Comparison of ENCODE assay signal across 16 cellular contexts in genomic region chr18:54023471-54023870, GRCh38.
DNase-seq lines count a peak whose midpoint lies in the region; ATAC-seq, FAIRE-seq and TF ChIP-seq lines count a peak whose summit lies in the region.
"Had no signal": no experiment of that assay in that cellular context is flagged by ENCODE, and none has a peak within 500 bp of the region (broad histone marks: within the 10 kb centered on the region; RNA-seq: fewer than 3 reads in every experiment).

No MANE protein-coding gene starts in this region.

- H3K36me3 Mint-ChIP-seq in CD4-positive, alpha-beta T cell (ENCODE audit: low read depth) = no peaks in the 10 kb centered on the region
- H3K36me3 Mint-ChIP-seq in endodermal cell (ENCODE audit: low read depth) = no peaks in the 10 kb centered on the region
- H3K36me3 Mint-ChIP-seq: CD4-positive, alpha-beta memory T cell had no signal

- H3K27me3 Mint-ChIP-seq in CD4-positive, alpha-beta T cell = peaks cover 5% of the 10 kb centered on the region
- no peaks in the 10 kb centered on the region for H3K27me3 Mint-ChIP-seq in endodermal cell (ENCODE audit: insufficient read depth)

- ATAC-seq in GM12878 (peak; percentile 23; the same call in 1 of the 3 replicates), mucosa of descending colon (peak; percentile 42)
- no peak for ATAC-seq in CD4-positive, alpha-beta T cell (ENCODE audit: poor library complexity)
- ATAC-seq: gastrocnemius medialis had no signal

- in situ Hi-C loops in GM12878 (cut with MboI) = no loop called here

- H3K4me2 ChIP-seq in GM12878 (ENCODE audit: control insufficient read depth, insufficient read depth) = no peak overlapping the region

- DNase-seq in ELR (ENCODE audit: low read depth) (peak; percentile 51), M059J (ENCODE audit: low read depth) (peak; percentile 77), GM12878 (ENCODE audit: low read depth, low spot score) (peak; percentile 4), mucosa of descending colon (no peak), NCI-H1092 treated with DMSO at 0.1 percent for 48 hours (lab: John Stamatoyannopoulos, UW) (no peak), endodermal cell (no peak)
- no peak for DNase-seq in CD4-positive, alpha-beta T cell
- no peak for DNase-seq in stimulated activated CD4-positive, alpha-beta T cell treated with anti-CD3 and anti-CD28 coated beads, Interleukin-1b, Interleukin-23, amount 100 ng/mL, for 48 hours
- DNase-seq: activated naive CD4-positive, alpha-beta T cell treated with anti-CD3 and anti-CD28 coated beads for 36 hours; CD4-positive, alpha-beta memory T cell; gastrocnemius medialis; NCI-H1092; Peyer's patch; retina had no signal

- no peaks in the 10 kb centered on the region for H4K20me1 ChIP-seq in GM12878 (ENCODE audit: control insufficient read depth, insufficient read depth)

- H3K4me3 ChIP-seq in GM12878 (no peak overlapping the region), mucosa of descending colon (no peak overlapping the region), endodermal cell (ENCODE audit: low read length) (no peak overlapping the region)
- H3K4me3 ChIP-seq: coronary artery, gastrocnemius medialis, Peyer's patch, suprapubic skin had no signal

- TF ChIP-seq CTCF in GM12878 (IDR thresholded peaks at IDR 0.05 in 2 of 3, conservative IDR thresholded peaks at IDR 0.05 in 1 of 3; ENCODE audit: control insufficient read depth in 2 of 3, extremely low read depth in 1 of 3, insufficient read depth in 1 of 3, low read depth in 3 of 3, low read length in 3 of 3) (no peak), mucosa of descending colon (IDR thresholded peaks at IDR 0.05) (no peak), endodermal cell (conservative IDR thresholded peaks at IDR 0.05) (no peak)
- TF ChIP-seq CTCF in CD4-positive, alpha-beta T cell (IDR thresholded peaks at IDR 0.05) = no peak

- POLR2A ChIA-PET in GM12878 (lab: Charles Lee) = no interaction called here
- POLR2A ChIA-PET in CD4-positive, alpha-beta T cell (lab: Charles Lee) = no interaction called here

- H3K9me3 ChIP-seq in GM12878 (replicated peaks; ENCODE audit: control insufficient read depth, insufficient read depth, low read length) (no peaks in the 10 kb centered on the region), mucosa of descending colon (no peaks in the 10 kb centered on the region), endodermal cell (ENCODE audit: control insufficient read depth, low read length) (no peaks in the 10 kb centered on the region)
- H3K9me3 ChIP-seq in CD4-positive, alpha-beta T cell (ENCODE audit: control insufficient read depth, low read length) = no peaks in the 10 kb centered on the region
- H3K9me3 ChIP-seq: gastrocnemius medialis, Peyer's patch, suprapubic skin had no signal

- no peaks in the 10 kb centered on the region for H3K79me2 ChIP-seq in GM12878 (ENCODE audit: control insufficient read depth, insufficient read depth, low read length)

- H3K9ac ChIP-seq in GM12878 (ENCODE audit: control insufficient read depth, insufficient read depth, low read length) (no peak overlapping the region), endodermal cell (ENCODE audit: extremely low read depth, low read length, poor library complexity, severe bottlenecking) (no peak overlapping the region)

- no peaks in the 10 kb centered on the region; a peak in 1 of 4 replicates for H3K27me3 ChIP-seq in GM12878 (replicated peaks in 1 of 2; ENCODE audit: control insufficient read depth in 2 of 2, insufficient read depth in 2 of 2, low read length in 1 of 2)
- no peaks in the 10 kb centered on the region for H3K27me3 ChIP-seq in CD4-positive, alpha-beta T cell (ENCODE audit: control insufficient read depth, insufficient read depth, low read length)
- no peaks in the 10 kb centered on the region for H3K27me3 ChIP-seq in endodermal cell (ENCODE audit: control insufficient read depth, insufficient read depth, low read length, poor library complexity, severe bottlenecking)
- H3K27me3 ChIP-seq: gastrocnemius medialis, Peyer's patch, suprapubic skin had no signal

- intact Hi-C loops in GM12878 (cut with micrococcal nuclease; ENCODE audit: unreplicated experiment) = no loop called here
- intact Hi-C loops in mucosa of descending colon (cut with DNase I, micrococcal nuclease) = no loop called here
- intact Hi-C loops in CD4-positive, alpha-beta T cell (cut with DNase I, micrococcal nuclease) = no loop called here

- no TSS peak for BruUV-seq in GM12878 (replicated peaks; lab: Mats Ljungman, UMichigan)

- CTCF ChIA-PET in GM12878 (lab: Yijun Ruan, JAX) = interaction anchor here (0.7 kb wide), 1 partner anchor 206 kb away, joined by 3 read pairs; no protein-coding TSS in a partner anchor
- CTCF ChIA-PET in CD4-positive, alpha-beta T cell (lab: Charles Lee) = no interaction called here

- H3K36me3 ChIP-seq in GM12878 (ENCODE audit: control insufficient read depth in 2 of 2, insufficient read depth in 2 of 2, low read length in 1 of 2) = no peaks in the 10 kb centered on the region
- no peaks in the 10 kb centered on the region for H3K36me3 ChIP-seq in mucosa of descending colon (ENCODE audit: low read depth)
- H3K36me3 ChIP-seq in endodermal cell (ENCODE audit: control insufficient read depth, insufficient read depth, low read length) = no peaks in the 10 kb centered on the region
- H3K36me3 ChIP-seq: gastrocnemius medialis, Peyer's patch, suprapubic skin had no signal

- TF ChIP-seq EP300 in GM12878 (IDR thresholded peaks at IDR 0.05; ENCODE audit: borderline replicate concordance in 1 of 2, control insufficient read depth in 1 of 2, low read depth in 2 of 2, low read length in 2 of 2) = no peak

- H2AFZ ChIP-seq in GM12878 (ENCODE audit: control insufficient read depth, low read depth, low read length) = no peak overlapping the region

- H3K4me3 Mint-ChIP-seq in CD4-positive, alpha-beta T cell = no peak overlapping the region
- H3K4me3 Mint-ChIP-seq in endodermal cell = no peak overlapping the region
- H3K4me3 Mint-ChIP-seq: activated naive CD4-positive, alpha-beta T cell treated with anti-CD3 and anti-CD28 coated beads for 36 hours; CD4-positive, alpha-beta memory T cell had no signal

- no peak overlapping the region for H3K27ac Mint-ChIP-seq in CD4-positive, alpha-beta T cell
- H3K27ac Mint-ChIP-seq in endodermal cell = no peak overlapping the region
- H3K27ac Mint-ChIP-seq: activated naive CD4-positive, alpha-beta T cell treated with anti-CD3 and anti-CD28 coated beads for 36 hours; CD4-positive, alpha-beta memory T cell had no signal

- RAD21 ChIA-PET in GM12878 (lab: Charles Lee; ENCODE audit: unreplicated experiment) = no interaction called here

- no peak for FAIRE-seq in GM12878 (lab: Jason Lieb, UNC)

- SMC1A ChIA-PET in GM12878 (lab: Charles Lee; ENCODE audit: uncharacterized antibody, unreplicated experiment) = no interaction called here

- H3K4me1 ChIP-seq in GM12878 (ENCODE audit: control insufficient read depth, insufficient read depth, low read length) (no peaks in the 10 kb centered on the region), mucosa of descending colon (ENCODE audit: low read depth) (no peaks in the 10 kb centered on the region), endodermal cell (ENCODE audit: control insufficient read depth, insufficient read depth, low read length) (no peaks in the 10 kb centered on the region)
- H3K4me1 ChIP-seq: gastrocnemius medialis, Peyer's patch, suprapubic skin had no signal

- no peak overlapping the region for H3K27ac ChIP-seq in GM12878 (ENCODE audit: control insufficient read depth, insufficient read depth)
- H3K27ac ChIP-seq in CD4-positive, alpha-beta T cell (ENCODE audit: low read depth, low read length) = no peak overlapping the region
- no peak overlapping the region for H3K27ac ChIP-seq in endodermal cell (ENCODE audit: low read depth, low read length)
- H3K27ac ChIP-seq: coronary artery, gastrocnemius medialis, Peyer's patch, suprapubic skin had no signal

- no peak for TF ChIP-seq RAD21 in GM12878 (IDR thresholded peaks at IDR 0.05; ENCODE audit: insufficient read depth, low read depth, low read length)

- no peaks in the 10 kb centered on the region for H3K4me1 Mint-ChIP-seq in CD4-positive, alpha-beta T cell (ENCODE audit: low read depth)
- H3K4me1 Mint-ChIP-seq in endodermal cell = peaks cover 11% of the 10 kb centered on the region

- WGBS in GM12878 (ENCODE audit: insufficient coverage, insufficient replicate concordance, low lambda C conversion rate, missing lambda C conversion rate) = 55% methylated on average over 4 of the region's 4 CpGs
- 78% methylated on average over 4 of the region's 4 CpGs for WGBS in endodermal cell (ENCODE audit: insufficient coverage in 1 of 2, insufficient read length in 1 of 2), 2 experiments

- no peaks in the 10 kb centered on the region for H3K9me3 Mint-ChIP-seq in CD4-positive, alpha-beta T cell
- H3K9me3 Mint-ChIP-seq in endodermal cell = no peaks in the 10 kb centered on the region
- H3K9me3 Mint-ChIP-seq: activated naive CD4-positive, alpha-beta T cell treated with anti-CD3 and anti-CD28 coated beads for 36 hours; CD4-positive, alpha-beta memory T cell had no signal

- TF ChIP-seq POLR2A in GM12878 (IDR thresholded peaks at IDR 0.05; ENCODE audit: low read depth, low read length) = no peak

TF ChIP-seq in GM12878, 131 proteins besides CTCF, POLR2A, EP300 and RAD21 (continues in another document):
- TF ChIP-seq KAT2A (conservative IDR thresholded peaks at IDR 0.05; ENCODE audit: control insufficient read depth, low read depth, low read length) (no peak), IKZF2 (IDR thresholded peaks at IDR 0.05) (no peak), TBL1XR1 (IDR thresholded peaks at IDR 0.05; ENCODE audit: low read depth, low read length) (no peak)

Comparison
In these comparisons a context has a peak if more than half of its experiments do, and no peak if none do; other contexts are left out.
1. DNase-seq: peak in ELR (single experiment), M059J (single experiment) and GM12878 (single experiment); none in mucosa of descending colon (0 of 3), NCI-H1092 treated with DMSO at 0.1 percent for 48 hours (single experiment), CD4-positive, alpha-beta T cell (0 of 10), stimulated activated CD4-positive, alpha-beta T cell treated with anti-CD3 and anti-CD28 coated beads, Interleukin-1b, Interleukin-23, amount 100 ng/mL, for 48 hours (single experiment) and endodermal cell (single experiment).